ENCODE assay signal across 20 cellular contexts in genomic region chr18:32868424-32868823, GRCh38.
DNase-seq lines count a peak whose midpoint lies in the region; ATAC-seq and TF ChIP-seq lines count a peak whose summit lies in the region.
"Had no signal": no experiment of that assay in that cellular context is flagged by ENCODE, and none has a peak within 500 bp of the region (broad histone marks: within the 10 kb centered on the region; RNA-seq: fewer than 3 reads in every experiment).

No MANE protein-coding gene starts in this region.

- no peak overlapping the region for H3K4ac ChIP-seq in mesendoderm (ENCODE audit: low read depth, low read length)

- no peaks in the 10 kb centered on the region for H3K9me2 ChIP-seq in OCI-LY7 (ENCODE audit: insufficient read depth, low read length)

- H3K4me3 Mint-ChIP-seq in stimulated activated naive B cell treated with anti-CD40 and anti-IgM and Interleukin-4, amounts not matched to agents 10 μg/mL and 1 μg/mL and 100 μg/mL, for 72 hours: peak overlapping the region; percentile 46 to 72

- peak overlapping the region; percentile 30 for H3K4me3 ChIP-seq in OCI-LY7 (ENCODE audit: low read depth, low read length, poor library complexity, severe bottlenecking)
- no peak overlapping the region for H3K4me3 ChIP-seq in mesendoderm (ENCODE audit: low read length)
- H3K4me3 ChIP-seq in testis: no peak overlapping the region
- no peak overlapping the region for H3K4me3 ChIP-seq in transverse colon
- H3K4me3 ChIP-seq: GM12878 had no signal

- CTCF ChIA-PET in OCI-LY7 (lab: Charles Lee; ENCODE audit: unreplicated experiment): interaction anchor here (0.6 kb wide), 1 partner anchor 597 kb away, joined by 3 read pairs; no protein-coding TSS in a partner anchor

- H3K79me2 ChIP-seq in OCI-LY7 (ENCODE audit: insufficient read depth, low read depth, low read length): no peaks in the 10 kb centered on the region
- H3K79me2 ChIP-seq in mesendoderm (ENCODE audit: control insufficient read depth, insufficient read depth, low read length): no peaks in the 10 kb centered on the region

- no peaks in the 10 kb centered on the region for H3K27me3 Mint-ChIP-seq in stimulated activated naive B cell treated with anti-CD40 and anti-IgM and Interleukin-4, amounts not matched to agents 10 μg/mL and 1 μg/mL and 100 μg/mL, for 72 hours

- no peak for TF ChIP-seq POLR2A in testis (IDR thresholded peaks at IDR 0.05)
- no peak for TF ChIP-seq POLR2A in transverse colon (IDR thresholded peaks at IDR 0.05)

- H3K4me2 ChIP-seq in OCI-LY7 (ENCODE audit: low read length) (peak overlapping the region; percentile 64), mesendoderm (ENCODE audit: low read length) (no peak overlapping the region)

- in situ Hi-C loops in transverse colon (cut with MboI; ENCODE audit: low pct_ligation_motif_present in 1 of 4, low pct_unique_long_range_greater_than_20kb in 1 of 4, low sequenced_read_pairs in 3 of 4): no loop called here

- no peaks in the 10 kb centered on the region for H3K27me3 ChIP-seq in mesendoderm (ENCODE audit: insufficient read depth, low read length, poor library complexity)
- H3K27me3 ChIP-seq in testis: no peaks in the 10 kb centered on the region
- H3K27me3 ChIP-seq in transverse colon: no peaks in the 10 kb centered on the region

- H3K4me1 Mint-ChIP-seq in stimulated activated naive B cell treated with anti-CD40 and anti-IgM and Interleukin-4, amounts not matched to agents 10 μg/mL and 1 μg/mL and 100 μg/mL, for 72 hours: peaks cover 57 to 82% of the 10 kb centered on the region in 2 donors

- H3K27ac Mint-ChIP-seq in stimulated activated naive B cell treated with anti-CD40 and anti-IgM and Interleukin-4, amounts not matched to agents 10 μg/mL and 1 μg/mL and 100 μg/mL, for 72 hours: peak overlapping the region; percentile 84

- POLR2A ChIA-PET in OCI-LY7 (lab: Charles Lee): interaction anchor here (0.6 to 1.7 kb wide), 4 partner anchors 11 to 1514 kb away, joined by 3 to 5 read pairs (median 4); no protein-coding TSS in a partner anchor

- peak; percentile 40 for DNase-seq in NCI-H2171 treated with DMSO at 0.1 percent for 48 hours (lab: John Stamatoyannopoulos, UW)
- no peak for DNase-seq in NCI-H2171 (lab: John Stamatoyannopoulos, UW)
- peak; percentile 37 for DNase-seq in OCI-LY7 (ENCODE audit: low spot score)
- DNase-seq in mesendoderm: peak; percentile 31
- no peak for DNase-seq in stimulated activated naive B cell treated with anti-CD40 and anti-IgM and Interleukin-4, amounts not matched to agents 10 μg/mL and 1 μg/mL and 100 μg/mL, for 72 hours
- no peak for DNase-seq in testis
- no peak for DNase-seq in transverse colon
- no peak for DNase-seq in stimulated activated naive CD4-positive, alpha-beta T cell (lab: John Stamatoyannopoulos, UW)
- DNase-seq: C1 segment of cervical spinal cord, DND-41, GDM1, MM.1S, NCI-H1105, NCI-H1694, NCI-H510A, OCI-M1, SHP77 treated with DMSO at 0.1 percent for 48 hours had no signal

- H3K36me3 ChIP-seq in OCI-LY7 (ENCODE audit: insufficient read depth, low read length): no peaks in the 10 kb centered on the region
- no peaks in the 10 kb centered on the region for H3K36me3 ChIP-seq in mesendoderm (ENCODE audit: control insufficient read depth, insufficient read depth, low read length)
- no peaks in the 10 kb centered on the region for H3K36me3 ChIP-seq in testis (ENCODE audit: low read depth, missing control alignments)
- H3K36me3 ChIP-seq in transverse colon: no peaks in the 10 kb centered on the region

- H2BK120ac ChIP-seq in mesendoderm (ENCODE audit: low read depth, low read length): no peak overlapping the region

- no peaks in the 10 kb centered on the region for H3K79me1 ChIP-seq in mesendoderm (ENCODE audit: low read length)

- H4K8ac ChIP-seq in mesendoderm (ENCODE audit: low read depth, low read length): no peak overlapping the region

- TF ChIP-seq CTCF in OCI-LY7 (conservative IDR thresholded peaks at IDR 0.05; ENCODE audit: low read length) (no peak), testis (IDR thresholded peaks at IDR 0.05) (no peak), transverse colon (IDR thresholded peaks at IDR 0.05) (no peak)

- no peak overlapping the region for H3K9ac ChIP-seq in mesendoderm (ENCODE audit: low read length)

- no peaks in the 10 kb centered on the region for H3K9me3 ChIP-seq in OCI-LY7 (ENCODE audit: low read length)
- H3K9me3 ChIP-seq in testis: no peaks in the 10 kb centered on the region
- no peaks in the 10 kb centered on the region for H3K9me3 ChIP-seq in transverse colon

- H2BK5ac ChIP-seq in mesendoderm (ENCODE audit: low read length): no peak overlapping the region

- no peaks in the 10 kb centered on the region for H4K20me1 ChIP-seq in OCI-LY7 (ENCODE audit: insufficient read depth, low read length)

- H2AFZ ChIP-seq in OCI-LY7 (ENCODE audit: low read length): peak overlapping the region; percentile 89

- intact Hi-C loops in OCI-LY7 (cut with micrococcal nuclease; ENCODE audit: unreplicated experiment) (no loop called here), testis (cut with DNase I; ENCODE audit: low total_unique reads) (no loop called here), transverse colon (cut with DNase I; ENCODE audit: low total_unique reads) (no loop called here)

- no peak overlapping the region for H2BK15ac ChIP-seq in mesendoderm (replicated peaks; ENCODE audit: low read depth)

- ATAC-seq in stimulated activated naive B cell treated with anti-CD40 and anti-IgM and Interleukin-4, amounts not matched to agents 10 μg/mL and 1 μg/mL and 100 μg/mL, for 72 hours (replicated peaks): peak in 1 of 2 donors; percentile 28
- ATAC-seq: GM12878, SK-N-SH treated with all-trans-retinoic acid at 6 μM for 48 hours had no signal

- H3K56ac ChIP-seq in mesendoderm (ENCODE audit: low read length): no peak overlapping the region

- no peak overlapping the region for H3K23ac ChIP-seq in mesendoderm (ENCODE audit: low read length)

- H3K36me3 Mint-ChIP-seq in stimulated activated naive B cell treated with anti-CD40 and anti-IgM and Interleukin-4, amounts not matched to agents 10 μg/mL and 1 μg/mL and 100 μg/mL, for 72 hours: no peaks in the 10 kb centered on the region

- WGBS in mesendoderm (ENCODE audit: extremely low coverage, insufficient coverage, low lambda C conversion rate): no CpG with 5 or more reads among the region's 7 CpGs
- 63 to 66% methylated on average over 7 of the region's 7 CpGs for WGBS in testis, 2 donors
- 67 to 71% methylated on average over 7 of the region's 7 CpGs for WGBS in transverse colon (ENCODE audit: low coverage in 1 of 2), 2 donors

- no peak overlapping the region for H2AK5ac ChIP-seq in mesendoderm (ENCODE audit: low read length)

- H3K4me1 ChIP-seq in OCI-LY7 (ENCODE audit: insufficient read depth, low read length, poor library complexity, severe bottlenecking) (peaks cover 27% of the 10 kb centered on the region), mesendoderm (ENCODE audit: control insufficient read depth, low read depth, low read length) (peaks cover 6% of the 10 kb centered on the region), testis (no peaks in the 10 kb centered on the region), transverse colon (no peaks in the 10 kb centered on the region)

- no peak overlapping the region for H4K5ac ChIP-seq in mesendoderm (ENCODE audit: low read length)

- TF ChIP-seq EP300 in transverse colon (IDR thresholded peaks at IDR 0.05; ENCODE audit: low read depth): no peak

- BruUV-seq in OCI-LY7 (replicated peaks; lab: Mats Ljungman, UMichigan): no TSS peak

- no peak overlapping the region for H3K18ac ChIP-seq in mesendoderm (ENCODE audit: low read length)

- H3K9me3 Mint-ChIP-seq in stimulated activated naive B cell treated with anti-CD40 and anti-IgM and Interleukin-4, amounts not matched to agents 10 μg/mL and 1 μg/mL and 100 μg/mL, for 72 hours: peaks cover 0 to 2% of the 10 kb centered on the region in 2 donors

- H3K27ac ChIP-seq in OCI-LY7 (ENCODE audit: low read depth, low read length, poor library complexity, severe bottlenecking) (no peak overlapping the region), mesendoderm (ENCODE audit: low read depth, low read length) (no peak overlapping the region), testis (no peak overlapping the region), transverse colon (no peak overlapping the region)
- H3K27ac ChIP-seq: 22Rv1 had no signal

Comparison
In these comparisons a context has a peak if more than half of its experiments do, and no peak if none do; other contexts are left out.
1. DNase-seq: peak in NCI-H2171 treated with DMSO at 0.1 percent for 48 hours (single experiment), OCI-LY7 (single experiment) and mesendoderm (single experiment); none in NCI-H2171 (single experiment), stimulated activated naive B cell treated with anti-CD40 and anti-IgM and Interleukin-4, amounts not matched to agents 10 μg/mL and 1 μg/mL and 100 μg/mL, for 72 hours (single experiment), testis (single experiment), transverse colon (single experiment) and stimulated activated naive CD4-positive, alpha-beta T cell (0 of 6).